39 cellular contexts compared by ENCODE assay signal in the genomic region with DNA sequence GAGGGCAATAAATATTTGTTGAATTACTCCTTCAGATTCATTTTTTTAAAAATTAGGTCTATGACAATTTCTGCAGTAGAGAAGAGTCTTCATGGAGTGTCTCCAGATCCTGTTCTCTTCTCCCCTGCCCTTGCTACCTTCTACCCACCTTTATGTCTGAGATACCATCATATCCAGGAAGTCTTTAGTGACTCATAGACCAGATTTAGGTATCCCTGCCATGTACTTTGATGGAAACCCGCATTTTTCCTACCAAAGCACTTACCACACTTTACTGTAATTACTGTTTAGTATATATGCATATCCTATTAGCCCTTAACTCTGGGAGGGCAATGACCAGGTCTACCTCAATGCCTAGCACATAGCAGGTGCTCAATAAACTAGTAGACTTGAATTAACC.
"Had no signal": no experiment of that assay in that cellular context is flagged by ENCODE, and none has a peak within 500 bp of the region (broad histone marks: within the 10 kb centered on the region; RNA-seq: fewer than 3 reads in every experiment).

No MANE protein-coding gene starts in this region.

- H3K27ac Mint-ChIP-seq: activated naive CD4-positive, alpha-beta T cell treated with anti-CD3 and anti-CD28 coated beads for 36 hours; activated naive CD4-positive, alpha-beta T cell treated with anti-CD3 and anti-CD28 coated beads, Interleukin-2, amount 10 ng/mL, durations not matched to agents 7 days and 5 days; activated naive CD4-positive, alpha-beta T cell treated with anti-CD3 and anti-CD28 coated beads, Interleukin-2, amount 50 U/mL, for 24 hours; activated naive CD4-positive, alpha-beta T cell treated with anti-CD3 and anti-CD28 coated beads, Interleukin-2, amount 50 U/mL, for 72 hours; activated naive CD8-positive, alpha-beta T cell; activated naive CD8-positive, alpha-beta T cell treated with anti-CD3 and anti-CD28 coated beads for 36 hours; activated naive CD8-positive, alpha-beta T cell treated with anti-CD3 and anti-CD28 coated beads, Interleukin-2, amount 10 ng/mL, durations not matched to agents 7 days and 5 days; activated naive CD8-positive, alpha-beta T cell treated with anti-CD3 and anti-CD28 coated beads, Interleukin-2, amount 50 U/mL, for 24 hours; activated T-cell treated with anti-CD3 and anti-CD28 coated beads, Interleukin-2, amount 50 U/mL, for 24 hours; activated T-cell treated with anti-CD3 and anti-CD28 coated beads, Interleukin-2, amount 50 U/mL, for 72 hours; activated T-helper 1 cell treated with anti-CD3 and anti-CD28 coated beads, Interleukin-12 subunit alpha, Interleukin-12 subunit beta, Interleukin-2, Interleukin-4 antibody, amounts not matched to agents 30 ng/mL and 10 ng/mL and 1 ng/mL, durations not matched to agents 14 hours and 24 hours and 36 hours; activated T-helper 17 cell treated with anti-CD3 and anti-CD28 coated beads, Interleukin-2, amount 50 U/mL, for 72 hours; activated T-helper 2 cell treated with anti-CD3 and anti-CD28 coated beads, Interferon-gamma antibody, Interleukin-2, Interleukin-4, amounts not matched to agents 10 μg/mL and 5 μg/mL and 100 μg/mL, durations not matched to agents 14 hours and 24 hours and 36 hours had no signal

- H3K4me3 ChIP-seq: adrenal gland, ascending aorta, body of pancreas, breast epithelium, cardiac muscle cell had no signal

- DNase-seq: activated effector memory CD4-positive, alpha-beta T cell treated with anti-CD3 and anti-CD28 coated beads, Interleukin-2, amount 50 U/mL, for 16 hours; activated effector memory CD4-positive, alpha-beta T cell treated with Interleukin-2 at 50 U/mL for 16 hours; activated gamma-delta T cell; activated gamma-delta T cell treated with Interleukin-2 at 50 U/mL for 16 hours; activated naive CD4-positive, alpha-beta T cell; activated naive CD4-positive, alpha-beta T cell treated with anti-CD3 and anti-CD28 coated beads for 36 hours; activated naive CD4-positive, alpha-beta T cell treated with anti-CD3 and anti-CD28 coated beads, Interleukin-2, amount 10 ng/mL, durations not matched to agents 7 days and 5 days; activated naive CD4-positive, alpha-beta T cell treated with anti-CD3 and anti-CD28 coated beads, Interleukin-2, amount 50 U/mL, for 16 hours; activated naive CD4-positive, alpha-beta T cell treated with Interleukin-2 at 50 U/mL for 16 hours; activated naive CD8-positive, alpha-beta T cell treated with anti-CD3 and anti-CD28 coated beads for 36 hours; activated naive CD8-positive, alpha-beta T cell treated with anti-CD3 and anti-CD28 coated beads, Interleukin-2, amount 10 ng/mL, durations not matched to agents 7 days and 5 days; activated naive CD8-positive, alpha-beta T cell treated with anti-CD3 and anti-CD28 coated beads, Interleukin-2, amount 50 U/mL, for 24 hours; activated T-cell treated with anti-CD3 and anti-CD28 coated beads for 4 hours; activated T-cell treated with anti-CD3 and anti-CD28 coated beads, Interleukin-2, amount 50 U/mL, for 1 hour; activated T-cell treated with anti-CD3 and anti-CD28 coated beads, Interleukin-2, amount 50 U/mL, for 24 hours; activated T-cell treated with anti-CD3 and anti-CD28 coated beads, Interleukin-2, amount 50 U/mL, for 4 hours; activated T-cell treated with anti-CD3 and anti-CD28 coated beads, Interleukin-2, amount 50 U/mL, for 48 hours; activated T-cell treated with anti-CD3 and anti-CD28 coated beads, Interleukin-2, amount 50 U/mL, for 72 hours; adrenal gland; amniotic stem cell; amygdala; anterior cingulate cortex; aorta; body of pancreas; brain microvascular endothelial cell; caudate nucleus; central memory CD4-positive, alpha-beta T cell; cerebellar nuclear complex had no signal

- ATAC-seq: activated naive CD8-positive, alpha-beta T cell treated with anti-CD3 and anti-CD28 coated beads, Interleukin-2, amount 50 U/mL, for 24 hours; activated T-cell treated with anti-CD3 and anti-CD28 coated beads, Interleukin-2, amount 50 U/mL, for 4 hours; activated T-cell treated with anti-CD3 and anti-CD28 coated beads, Interleukin-2, amount 50 U/mL, for 72 hours; activated T-helper 17 cell treated with anti-CD3 and anti-CD28 coated beads, Interleukin-2, amount 50 U/mL, for 72 hours; body of pancreas had no signal

- H3K4me3 Mint-ChIP-seq: activated naive CD4-positive, alpha-beta T cell treated with anti-CD3 and anti-CD28 coated beads for 36 hours; activated naive CD4-positive, alpha-beta T cell treated with anti-CD3 and anti-CD28 coated beads, Interleukin-2, amount 10 ng/mL, durations not matched to agents 7 days and 5 days; activated naive CD4-positive, alpha-beta T cell treated with anti-CD3 and anti-CD28 coated beads, Interleukin-2, amount 50 U/mL, for 24 hours; activated naive CD8-positive, alpha-beta T cell; activated naive CD8-positive, alpha-beta T cell treated with anti-CD3 and anti-CD28 coated beads for 36 hours; activated naive CD8-positive, alpha-beta T cell treated with anti-CD3 and anti-CD28 coated beads, Interleukin-2, amount 10 ng/mL, durations not matched to agents 7 days and 5 days; activated naive CD8-positive, alpha-beta T cell treated with anti-CD3 and anti-CD28 coated beads, Interleukin-2, amount 50 U/mL, for 24 hours; activated T-cell treated with anti-CD3 and anti-CD28 coated beads, Interleukin-2, amount 50 U/mL, for 24 hours; activated T-cell treated with anti-CD3 and anti-CD28 coated beads, Interleukin-2, amount 50 U/mL, for 4 hours; activated T-cell treated with anti-CD3 and anti-CD28 coated beads, Interleukin-2, amount 50 U/mL, for 72 hours; activated T-helper 1 cell treated with anti-CD3 and anti-CD28 coated beads, Interleukin-12 subunit alpha, Interleukin-12 subunit beta, Interleukin-2, Interleukin-4 antibody, amounts not matched to agents 30 ng/mL and 10 ng/mL and 1 ng/mL, durations not matched to agents 14 hours and 24 hours and 36 hours; activated T-helper 17 cell treated with anti-CD3 and anti-CD28 coated beads, Interleukin-2, amount 50 U/mL, for 72 hours; brain; central memory CD8-positive, alpha-beta T cell had no signal

- H3K4me1 Mint-ChIP-seq: activated naive CD4-positive, alpha-beta T cell treated with anti-CD3 and anti-CD28 coated beads, Interleukin-2, amount 10 ng/mL, durations not matched to agents 7 days and 5 days; activated naive CD8-positive, alpha-beta T cell treated with anti-CD3 and anti-CD28 coated beads, Interleukin-2, amount 10 ng/mL, durations not matched to agents 7 days and 5 days; brain; central memory CD8-positive, alpha-beta T cell had no signal

- H3K27ac ChIP-seq: adrenal gland, ascending aorta, body of pancreas, brain microvascular endothelial cell, breast epithelium, cardiac muscle cell had no signal

- H3K27me3 Mint-ChIP-seq: activated naive CD4-positive, alpha-beta T cell treated with anti-CD3 and anti-CD28 coated beads, Interleukin-2, amount 10 ng/mL, durations not matched to agents 7 days and 5 days; activated naive CD4-positive, alpha-beta T cell treated with anti-CD3 and anti-CD28 coated beads, Interleukin-2, amount 50 U/mL, for 24 hours; activated naive CD8-positive, alpha-beta T cell; activated naive CD8-positive, alpha-beta T cell treated with anti-CD3 and anti-CD28 coated beads for 36 hours; activated naive CD8-positive, alpha-beta T cell treated with anti-CD3 and anti-CD28 coated beads, Interleukin-2, amount 10 ng/mL, durations not matched to agents 7 days and 5 days; activated naive CD8-positive, alpha-beta T cell treated with anti-CD3 and anti-CD28 coated beads, Interleukin-2, amount 50 U/mL, for 24 hours; activated T-cell treated with anti-CD3 and anti-CD28 coated beads, Interleukin-2, amount 50 U/mL, for 24 hours; activated T-helper 17 cell treated with anti-CD3 and anti-CD28 coated beads, Interleukin-2, amount 50 U/mL, for 72 hours; brain; central memory CD8-positive, alpha-beta T cell had no signal

- H3K27me3 ChIP-seq: adrenal gland, ascending aorta, body of pancreas, brain microvascular endothelial cell, breast epithelium, cardiac muscle cell had no signal

- H3K4me1 ChIP-seq: adrenal gland, ascending aorta, body of pancreas, breast epithelium had no signal
